In the genomic region with DNA sequence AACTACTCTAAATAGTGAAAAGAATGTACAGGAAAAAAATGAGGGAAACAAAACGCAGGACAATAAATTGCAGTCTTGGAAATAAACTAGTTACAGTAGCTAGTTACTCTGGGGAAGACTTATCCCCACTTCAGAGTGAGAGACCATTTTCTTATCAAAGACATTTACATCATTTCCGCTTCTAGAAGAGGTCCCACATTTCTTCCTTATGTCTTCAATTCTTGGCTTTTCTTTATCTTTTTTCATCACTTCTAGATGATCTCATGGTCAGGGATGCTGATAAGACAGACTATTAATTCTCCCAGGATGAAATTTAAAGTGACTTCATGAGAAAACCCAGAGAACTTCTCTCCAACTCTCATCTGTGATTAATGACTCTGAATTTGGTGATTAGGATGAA, we compare ENCODE assay signal across 1 cellular context.
TF ChIP-seq lines count a peak whose summit lies in the region.

No MANE protein-coding gene starts in this region.

TF ChIP-seq in SK-N-SH, 30 proteins besides CTCF, POLR2A, EP300 and RAD21 (continued from another document):
- TF ChIP-seq, protein P1, sequence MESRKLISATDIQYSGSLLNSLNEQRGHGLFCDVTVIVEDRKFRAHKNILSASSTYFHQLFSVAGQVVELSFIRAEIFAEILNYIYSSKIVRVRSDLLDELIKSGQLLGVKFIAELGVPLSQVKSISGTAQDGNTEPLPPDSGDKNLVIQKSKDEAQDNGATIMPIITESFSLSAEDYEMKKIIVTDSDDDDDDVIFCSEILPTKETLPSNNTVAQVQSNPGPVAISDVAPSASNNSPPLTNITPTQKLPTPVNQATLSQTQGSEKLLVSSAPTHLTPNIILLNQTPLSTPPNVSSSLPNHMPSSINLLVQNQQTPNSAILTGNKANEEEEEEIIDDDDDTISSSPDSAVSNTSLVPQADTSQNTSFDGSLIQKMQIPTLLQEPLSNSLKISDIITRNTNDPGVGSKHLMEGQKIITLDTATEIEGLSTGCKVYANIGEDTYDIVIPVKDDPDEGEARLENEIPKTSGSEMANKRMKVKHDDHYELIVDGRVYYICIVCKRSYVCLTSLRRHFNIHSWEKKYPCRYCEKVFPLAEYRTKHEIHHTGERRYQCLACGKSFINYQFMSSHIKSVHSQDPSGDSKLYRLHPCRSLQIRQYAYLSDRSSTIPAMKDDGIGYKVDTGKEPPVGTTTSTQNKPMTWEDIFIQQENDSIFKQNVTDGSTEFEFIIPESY (IDR thresholded peaks at IDR 0.05; ENCODE audit: borderline replicate concordance, low read depth): no peak
- no peak for TF ChIP-seq POLR2AphosphoS5 (IDR thresholded peaks at IDR 0.05; ENCODE audit: low read depth, low read length)
- no peak for TF ChIP-seq JUND (IDR thresholded peaks at IDR 0.05)
- no peak for TF ChIP-seq RCOR1 (IDR thresholded peaks at IDR 0.05; ENCODE audit: low read length)
- TF ChIP-seq, protein P2, sequence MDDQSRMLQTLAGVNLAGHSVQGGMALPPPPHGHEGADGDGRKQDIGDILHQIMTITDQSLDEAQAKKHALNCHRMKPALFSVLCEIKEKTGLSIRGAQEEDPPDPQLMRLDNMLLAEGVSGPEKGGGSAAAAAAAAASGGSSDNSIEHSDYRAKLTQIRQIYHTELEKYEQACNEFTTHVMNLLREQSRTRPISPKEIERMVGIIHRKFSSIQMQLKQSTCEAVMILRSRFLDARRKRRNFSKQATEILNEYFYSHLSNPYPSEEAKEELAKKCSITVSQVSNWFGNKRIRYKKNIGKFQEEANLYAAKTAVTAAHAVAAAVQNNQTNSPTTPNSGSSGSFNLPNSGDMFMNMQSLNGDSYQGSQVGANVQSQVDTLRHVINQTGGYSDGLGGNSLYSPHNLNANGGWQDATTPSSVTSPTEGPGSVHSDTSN (IDR thresholded peaks at IDR 0.05): no peak
